ENCODE assay signal across 26 cellular contexts in the genomic region with DNA sequence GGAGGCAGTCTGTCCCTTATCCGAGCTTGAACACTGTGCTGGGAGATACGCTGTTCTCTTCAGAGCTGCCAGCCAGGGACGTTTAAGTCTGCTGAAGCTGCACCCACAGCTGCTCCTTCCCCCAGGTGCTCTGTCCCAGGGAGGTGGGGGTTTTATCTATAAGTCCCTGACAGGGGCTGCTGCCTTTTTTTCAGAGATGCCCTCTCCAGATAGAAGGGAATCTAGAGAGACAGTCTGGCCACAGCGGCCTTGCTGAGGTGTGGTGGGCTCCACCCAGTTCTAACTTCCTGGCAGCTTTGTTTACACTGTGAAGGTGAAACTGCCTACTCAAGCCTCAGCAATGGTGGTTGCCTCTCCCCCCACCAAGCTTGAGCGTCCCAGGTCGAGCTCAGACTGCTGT.
"Had no signal": no experiment of that assay in that cellular context is flagged by ENCODE, and none has a peak within 500 bp of the region (broad histone marks: within the 10 kb centered on the region; RNA-seq: fewer than 3 reads in every experiment).

No MANE protein-coding gene starts in this region.

- H3K9me3 ChIP-seq: ascending aorta, body of pancreas had no signal

- H3K27ac ChIP-seq: ascending aorta, body of pancreas had no signal

- H3K36me3 ChIP-seq: ascending aorta had no signal

- H3K4me1 ChIP-seq: ascending aorta had no signal

- FAIRE-seq: bronchial epithelial cell had no signal

- H3K27me3 ChIP-seq: ascending aorta, body of pancreas had no signal

- H3K4me3 ChIP-seq: ascending aorta, body of pancreas had no signal

- DNase-seq: activated CD4-positive, alpha-beta T cell treated with anti-CD3 and anti-CD28 coated beads for 48 hours; activated CD4-positive, alpha-beta T cell treated with anti-CD3 and anti-CD28 coated beads, Interleukin-2, amount 50 U/mL, for 4 hours; activated CD4-positive, CD25-positive, alpha-beta regulatory T cell treated with anti-CD3 and anti-CD28 coated beads, Interleukin-2, amount 50 U/mL, for 72 hours; activated CD8-positive, alpha-beta T cell treated with anti-CD3 and anti-CD28 coated beads, Interleukin-2, amount 10 ng/mL, durations not matched to agents 7 days and 5 days; activated effector memory CD4-positive, alpha-beta T cell treated with Interleukin-2 at 50 U/mL for 16 hours; activated naive CD4-positive, alpha-beta T cell; activated T-cell treated with anti-CD3 and anti-CD28 coated beads, Interleukin-2, amount 50 U/mL, for 24 hours; amniotic stem cell; body of pancreas; central memory CD4-positive, alpha-beta T cell; cortex of kidney; Kasumi-1; NCI-H1048; NCI-H1930; NCI-H2171; NCI-H2227 treated with DMSO at 0.1 percent for 48 hours; NCI-H446 treated with DMSO at 0.1 percent for 48 hours; NCI-H526; PC-3; SIG-M5; T-cell; T-helper 2 cell; T1000 had no signal

- ATAC-seq: activated CD8-positive, alpha-beta T cell treated with anti-CD3 and anti-CD28 coated beads, Interleukin-2, amount 10 ng/mL, durations not matched to agents 7 days and 5 days; body of pancreas; PC-3; T-cell; WTC11 had no signal
